In genomic region chr13:70703755-70704154, GRCh38 we compare ENCODE assay signal across 23 cellular contexts.
"Had no signal": no experiment of that assay in that cellular context is flagged by ENCODE, and none has a peak within 500 bp of the region (broad histone marks: within the 10 kb centered on the region; RNA-seq: fewer than 3 reads in every experiment).

No MANE protein-coding gene starts in this region.

- ATAC-seq: foreskin keratinocyte; naive thymus-derived CD8-positive, alpha-beta T cell; stimulated activated memory B cell treated with anti-CD40 and anti-IgM and Interleukin-4, amounts not matched to agents 10 μg/mL and 1 μg/mL and 100 μg/mL, for 72 hours; WTC11 had no signal

- H3K36me3 Mint-ChIP-seq: activated naive CD8-positive, alpha-beta T cell; neural progenitor cell; stimulated activated memory B cell treated with anti-CD40 and anti-IgM and Interleukin-4, amounts not matched to agents 10 μg/mL and 1 μg/mL and 100 μg/mL, for 72 hours; type B pancreatic cell; WTC11 had no signal

- H3K9me3 ChIP-seq: adrenal gland, ascending aorta, left ventricle myocardium inferior, sigmoid colon, testis had no signal

- H3K27me3 ChIP-seq: adrenal gland, ascending aorta, foreskin keratinocyte, neural progenitor cell, sigmoid colon, testis had no signal

- H2AFZ ChIP-seq: neural progenitor cell had no signal

- DNase-seq: activated CD8-positive, alpha-beta memory T cell treated with anti-CD3 and anti-CD28 coated beads, Interleukin-2, amount 50 U/mL, for 4 hours; activated naive CD4-positive, alpha-beta T cell; activated T-cell treated with anti-CD3 and anti-CD28 coated beads, Interleukin-2, amount 50 U/mL, for 24 hours; adrenal gland; cortex of kidney; endodermal cell; kidney glomerular epithelial cell; left ventricle myocardium inferior; naive thymus-derived CD8-positive, alpha-beta T cell; retina; sigmoid colon; stimulated activated CD4-positive, alpha-beta T cell treated with anti-CD3 and anti-CD28 coated beads, Interleukin-15, amount 100 ng/mL, for 24 hours; T-helper 1 cell; testis had no signal

- H3K27ac ChIP-seq: adrenal gland, ascending aorta, foreskin keratinocyte, left ventricle myocardium inferior, neural progenitor cell, sigmoid colon, testis had no signal

- H3K27ac Mint-ChIP-seq: activated naive CD8-positive, alpha-beta T cell; activated T-cell treated with anti-CD3 and anti-CD28 coated beads, Interleukin-2, amount 50 U/mL, for 24 hours; activated T-helper 2 cell treated with anti-CD3 and anti-CD28 coated beads, Interferon-gamma antibody, Interleukin-2, Interleukin-4, amounts not matched to agents 10 μg/mL and 5 μg/mL and 100 μg/mL, durations not matched to agents 14 hours and 24 hours and 36 hours; endodermal cell; naive thymus-derived CD8-positive, alpha-beta T cell; neural progenitor cell; stimulated activated memory B cell treated with anti-CD40 and anti-IgM and Interleukin-4, amounts not matched to agents 10 μg/mL and 1 μg/mL and 100 μg/mL, for 72 hours; type B pancreatic cell; WTC11 had no signal

- H3K27me3 Mint-ChIP-seq: activated naive CD8-positive, alpha-beta T cell; activated T-cell treated with anti-CD3 and anti-CD28 coated beads, Interleukin-2, amount 50 U/mL, for 24 hours; naive thymus-derived CD8-positive, alpha-beta T cell; stimulated activated memory B cell treated with anti-CD40 and anti-IgM and Interleukin-4, amounts not matched to agents 10 μg/mL and 1 μg/mL and 100 μg/mL, for 72 hours had no signal

- H3K4me1 ChIP-seq: adrenal gland, ascending aorta, foreskin keratinocyte, left ventricle myocardium inferior, neural progenitor cell, sigmoid colon, testis had no signal

- H3K9me3 Mint-ChIP-seq: endodermal cell, neural progenitor cell, type B pancreatic cell had no signal

- H3K36me3 ChIP-seq: adrenal gland, ascending aorta, left ventricle myocardium inferior, neural progenitor cell, sigmoid colon had no signal

- H3K4me1 Mint-ChIP-seq: endodermal cell; naive thymus-derived CD8-positive, alpha-beta T cell; neural progenitor cell; stimulated activated memory B cell treated with anti-CD40 and anti-IgM and Interleukin-4, amounts not matched to agents 10 μg/mL and 1 μg/mL and 100 μg/mL, for 72 hours; WTC11 had no signal

- H3K4me2 ChIP-seq: neural progenitor cell, smooth muscle cell had no signal

- H3K4me3 ChIP-seq: adrenal gland, ascending aorta, left ventricle myocardium inferior, neural progenitor cell, sigmoid colon, smooth muscle cell, testis had no signal

- H3K9ac ChIP-seq: neural progenitor cell had no signal

- H3K4me3 Mint-ChIP-seq: activated naive CD8-positive, alpha-beta T cell; activated T-cell treated with anti-CD3 and anti-CD28 coated beads, Interleukin-2, amount 50 U/mL, for 24 hours; endodermal cell; naive thymus-derived CD8-positive, alpha-beta T cell; neural progenitor cell; stimulated activated memory B cell treated with anti-CD40 and anti-IgM and Interleukin-4, amounts not matched to agents 10 μg/mL and 1 μg/mL and 100 μg/mL, for 72 hours; type B pancreatic cell; WTC11 had no signal
